ENCODE assay signal across 8 cellular contexts in the genomic region with DNA sequence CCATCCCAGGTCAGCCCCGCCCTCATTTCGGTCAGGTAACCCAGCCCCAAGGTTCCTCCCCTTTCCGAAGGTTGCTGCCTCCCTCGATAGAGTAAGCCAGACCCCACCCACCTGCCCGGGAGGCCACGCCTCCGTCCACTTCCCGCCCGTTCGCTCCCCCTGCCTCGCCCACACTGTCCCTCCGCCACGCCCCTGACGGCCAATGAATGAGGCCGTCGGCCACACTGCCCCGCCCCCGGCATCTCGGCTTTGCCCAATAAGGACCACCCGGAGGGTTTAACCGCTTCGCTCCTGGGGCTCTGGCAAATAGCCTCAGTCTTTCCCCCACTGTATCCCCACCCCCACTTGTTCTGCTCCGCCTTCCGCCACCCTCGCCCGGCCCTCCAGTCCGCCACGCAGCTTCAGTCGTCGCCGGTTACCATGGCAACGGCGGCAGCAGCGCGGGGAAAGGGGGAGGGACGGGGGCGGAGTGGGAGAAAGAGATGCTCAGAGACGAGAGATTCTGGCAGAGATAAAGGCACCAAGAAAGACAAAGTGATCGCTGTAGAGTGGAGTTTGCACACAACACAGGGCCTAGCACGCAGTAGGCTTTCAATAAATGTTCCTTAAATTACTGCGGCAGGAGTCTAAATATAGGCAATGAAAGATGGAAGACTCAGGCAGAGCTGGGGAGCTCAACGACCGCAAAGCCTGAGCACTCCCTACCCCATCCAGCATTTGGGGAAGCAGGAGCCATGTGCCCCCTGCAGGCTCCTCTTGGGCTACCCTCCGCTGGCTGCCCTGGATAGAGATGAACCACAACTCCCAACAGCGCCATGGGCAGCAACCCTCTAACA. TPM values are rescaled to one million over a fixed set of nuclear protein-coding genes. Genes with fewer than 3 reads are reported as not detected.
DNase-seq lines count a peak whose midpoint lies in the region; ATAC-seq and TF ChIP-seq lines count a peak whose summit lies in the region.

No MANE protein-coding gene starts in this region.

- intact Hi-C loops in left lung (cut with DNase I): no loop called here

- H3K9ac ChIP-seq in BLaER1 treated with 17β-estradiol and CSF1 and Interleukin-3, amounts not matched to agents 10 nM and 100 nM: peak overlapping the region; percentile 58 to 79 (median 71); a peak in 21 of 22 replicates

- peaks cover 15% of the 10 kb centered on the region for H3K27me3 Mint-ChIP-seq in activated CD4-positive, alpha-beta T cell treated with anti-CD3 and anti-CD28 coated beads, Interleukin-2, amount 10 ng/mL, durations not matched to agents 7 days and 5 days

- CTCF ChIA-PET in activated CD4-positive, alpha-beta T cell treated with anti-CD3 and anti-CD28 coated beads, Interleukin-2, amount 10 ng/mL, durations not matched to agents 7 days and 5 days (lab: Charles Lee): interaction anchor here (0.7 to 2.0 kb wide), 11 partner anchors 10 to 194 kb away, joined by 3 to 7 read pairs (median 3); partner anchors contain the start of genes DVL2 and PHF23

- H3K4me3 ChIP-seq in BLaER1 treated with 17β-estradiol and CSF1 and Interleukin-3, amounts not matched to agents 10 nM and 100 nM: peak overlapping the region; percentile 53 to 82 (median 64)
- H3K4me3 ChIP-seq in left lung: peak overlapping the region; percentile 56

- H3K9me3 Mint-ChIP-seq in activated CD4-positive, alpha-beta T cell treated with anti-CD3 and anti-CD28 coated beads, Interleukin-2, amount 10 ng/mL, durations not matched to agents 7 days and 5 days: no peaks in the 10 kb centered on the region

- no peaks in the 10 kb centered on the region for H3K9me3 ChIP-seq in BLaER1 treated with 17β-estradiol and CSF1 and Interleukin-3, amounts not matched to agents 10 nM and 100 nM (replicated peaks in 1 of 11)
- no peaks in the 10 kb centered on the region for H3K9me3 ChIP-seq in left lung

- H3K4me1 ChIP-seq in BLaER1 treated with 17β-estradiol and CSF1 and Interleukin-3, amounts not matched to agents 10 nM and 100 nM: peaks cover 58 to 73% (median 66%) of the 10 kb centered on the region in 10 experiments
- peaks cover 13 to 53% of the 10 kb centered on the region in 2 donors for H3K4me1 ChIP-seq in left lung

- peak overlapping the region; percentile 94 to 100 (median 99) for H3K4me2 ChIP-seq in BLaER1 treated with 17β-estradiol and CSF1 and Interleukin-3, amounts not matched to agents 10 nM and 100 nM

- DNase-seq in NCI-H69 (lab: John Stamatoyannopoulos, UW) (peak; percentile 97), dedifferentiated amniotic fluid mesenchymal stem cell (ENCODE audit: extremely low spot score) (peak; percentile 94), left lung (peak; percentile 98 to 100)
- DNase-seq in activated CD4-positive, alpha-beta T cell treated with anti-CD3 and anti-CD28 coated beads, Interleukin-2, amount 10 ng/mL, durations not matched to agents 7 days and 5 days: peak; percentile 99
- DNase-seq in stimulated activated CD4-positive, alpha-beta T cell treated with anti-CD3 and anti-CD28 coated beads, Interleukin-2, amount 100 ng/mL, for 4 hours (ENCODE audit: low read depth): peak; percentile 99

- peak; percentile 26 to 35 for TF ChIP-seq CTCF in left lung (IDR thresholded peaks at IDR 0.05)

- H3K36me3 ChIP-seq in BLaER1 treated with 17β-estradiol and CSF1 and Interleukin-3, amounts not matched to agents 10 nM and 100 nM: peaks cover 0 to 10% (median 0%) of the 10 kb centered on the region in 11 experiments; a peak in 4 of 22 replicates
- H3K36me3 ChIP-seq in left lung: no peaks in the 10 kb centered on the region

- peak; percentile 73 for ATAC-seq in GM19395 (IDR thresholded peaks at IDR 0.05; ENCODE audit: unreplicated experiment)
- peak; percentile 62 for ATAC-seq in HG03521 (IDR thresholded peaks at IDR 0.05; ENCODE audit: unreplicated experiment)
- peak; percentile 92 for ATAC-seq in left lung

- H3K4me3 Mint-ChIP-seq in activated CD4-positive, alpha-beta T cell treated with anti-CD3 and anti-CD28 coated beads, Interleukin-2, amount 10 ng/mL, durations not matched to agents 7 days and 5 days: peak overlapping the region; percentile 77

- peaks cover 68% of the 10 kb centered on the region for H3K4me1 Mint-ChIP-seq in activated CD4-positive, alpha-beta T cell treated with anti-CD3 and anti-CD28 coated beads, Interleukin-2, amount 10 ng/mL, durations not matched to agents 7 days and 5 days

- H4K20me1 ChIP-seq in BLaER1 treated with 17β-estradiol and CSF1 and Interleukin-3, amounts not matched to agents 10 nM and 100 nM: peaks cover 16 to 69% (median 48%) of the 10 kb centered on the region in 11 experiments; a peak in 19 of 22 replicates

- H3K27me3 ChIP-seq in BLaER1 treated with 17β-estradiol and CSF1 and Interleukin-3, amounts not matched to agents 10 nM and 100 nM: no peaks in the 10 kb centered on the region
- no peaks in the 10 kb centered on the region for H3K27me3 ChIP-seq in left lung

- peak overlapping the region; percentile 89 for H3K27ac Mint-ChIP-seq in activated CD4-positive, alpha-beta T cell treated with anti-CD3 and anti-CD28 coated beads, Interleukin-2, amount 10 ng/mL, durations not matched to agents 7 days and 5 days

- peak overlapping the region; percentile 38 to 87 (median 80); a peak in 21 of 22 replicates for H3K27ac ChIP-seq in BLaER1 treated with 17β-estradiol and CSF1 and Interleukin-3, amounts not matched to agents 10 nM and 100 nM
- H3K27ac ChIP-seq in left lung: peak overlapping the region; percentile 54 to 79

- no peaks in the 10 kb centered on the region for H3K36me3 Mint-ChIP-seq in activated CD4-positive, alpha-beta T cell treated with anti-CD3 and anti-CD28 coated beads, Interleukin-2, amount 10 ng/mL, durations not matched to agents 7 days and 5 days (ENCODE audit: low read depth)

- POLR2A ChIA-PET in activated CD4-positive, alpha-beta T cell treated with anti-CD3 and anti-CD28 coated beads, Interleukin-2, amount 10 ng/mL, durations not matched to agents 7 days and 5 days (lab: Charles Lee): no interaction called here

RNA-seq across cellular contexts. Expression of gene DLG4, which starts 5.1 kb away (rescaled TPM):
- 1 to 10 TPM; 9.4 to 9.5 TPM for total RNA-seq in activated CD4-positive, alpha-beta T cell treated with anti-CD3 and anti-CD28 coated beads, Interleukin-2, amount 10 ng/mL, durations not matched to agents 7 days and 5 days
- total RNA-seq in left lung: 10 to 100 TPM; 25.9 to 33.8 TPM

RNA-seq across cellular contexts. Expression of gene ACADVL, which starts 5.2 kb away (rescaled TPM):
- 100 to 1,000 TPM; 338 to 370 TPM for total RNA-seq in activated CD4-positive, alpha-beta T cell treated with anti-CD3 and anti-CD28 coated beads, Interleukin-2, amount 10 ng/mL, durations not matched to agents 7 days and 5 days
- total RNA-seq in left lung: 100 to 1,000 TPM; 610 to 654 TPM

RNA-seq across cellular contexts. Expression of gene DVL2, which starts 19.8 kb away (rescaled TPM):
- total RNA-seq in activated CD4-positive, alpha-beta T cell treated with anti-CD3 and anti-CD28 coated beads, Interleukin-2, amount 10 ng/mL, durations not matched to agents 7 days and 5 days: 10 to 100 TPM; 53.2 TPM
- total RNA-seq in left lung: 10 to 100 TPM; 36.9 to 46.3 TPM

RNA-seq across cellular contexts. Expression of gene PHF23, which starts 24.7 kb away (rescaled TPM):
- total RNA-seq in activated CD4-positive, alpha-beta T cell treated with anti-CD3 and anti-CD28 coated beads, Interleukin-2, amount 10 ng/mL, durations not matched to agents 7 days and 5 days: 10 to 100 TPM; 55.9 to 59.2 TPM
- total RNA-seq in left lung: 10 to 100 TPM; 31.1 to 45.4 TPM

RNA-seq across cellular contexts. Expression of gene GABARAP, which starts 27.7 kb away (rescaled TPM):
- total RNA-seq in activated CD4-positive, alpha-beta T cell treated with anti-CD3 and anti-CD28 coated beads, Interleukin-2, amount 10 ng/mL, durations not matched to agents 7 days and 5 days: 100 to 1,000 TPM; 256 to 279 TPM
- total RNA-seq in left lung: 100 to 1,000 TPM; 545 to 559 TPM

Comparison
In these comparisons a context has a peak if more than half of its experiments do, and no peak if none do; other contexts are left out.
1. Peak in every context shown above with its lines: DNase-seq, ATAC-seq, H3K4me3 ChIP-seq and H3K27ac ChIP-seq.